Comparison of ENCODE assay signal across 10 cellular contexts in genomic region chr2:200376422-200377142, GRCh38.
DNase-seq lines count a peak whose midpoint lies in the region; ATAC-seq, FAIRE-seq and TF ChIP-seq lines count a peak whose summit lies in the region.
"Had no signal": no experiment of that assay in that cellular context is flagged by ENCODE, and none has a peak within 500 bp of the region (broad histone marks: within the 10 kb centered on the region; RNA-seq: fewer than 3 reads in every experiment).

No MANE protein-coding gene starts in this region.

- peak overlapping the region; percentile 20 to 86 for H3K27ac ChIP-seq in thoracic aorta
- H3K27ac ChIP-seq in endodermal cell (ENCODE audit: low read depth, low read length): no peak overlapping the region

- DNase-seq in activated T-cell treated with anti-CD3 and anti-CD28 coated beads, Interleukin-2, amount 50 U/mL, for 72 hours: peak in 1 of 2 donors; percentile 12
- no peak for DNase-seq in activated T-cell treated with anti-CD3 and anti-CD28 coated beads, Interleukin-2, amount 50 U/mL, for 48 hours
- no peak for DNase-seq in thoracic aorta (ENCODE audit: low spot score)
- DNase-seq in endodermal cell: no peak
- no peak for DNase-seq in NK-92 treated with Interleukin-12 subunit alpha and Interleukin-12 subunit beta, amount 100 ng/mL, for 24 hours (lab: John Stamatoyannopoulos, UW)
- DNase-seq: C1 segment of cervical spinal cord had no signal

- H3K9me3 ChIP-seq in thoracic aorta (no peaks in the 10 kb centered on the region), endodermal cell (ENCODE audit: control insufficient read depth, low read length) (no peaks in the 10 kb centered on the region)

- H3K36me3 ChIP-seq in thoracic aorta: no peaks in the 10 kb centered on the region
- H3K36me3 ChIP-seq in endodermal cell (ENCODE audit: control insufficient read depth, insufficient read depth, low read length): peaks cover 4% of the 10 kb centered on the region

- H3K27ac Mint-ChIP-seq in activated T-cell treated with anti-CD3 and anti-CD28 coated beads, Interleukin-2, amount 50 U/mL, for 72 hours: peak overlapping the region; percentile 59
- peak overlapping the region; percentile 77 for H3K27ac Mint-ChIP-seq in T-helper 1 cell treated with Interleukin-12 subunit alpha and Interleukin-12 subunit beta and Interleukin-4 antibody, amounts not matched to agents 30 μg/mL and 1 μg/mL, for 36 hours
- H3K27ac Mint-ChIP-seq in endodermal cell: no peak overlapping the region

- H3K27me3 ChIP-seq in thoracic aorta (replicated peaks; ENCODE audit: insufficient read depth) (no peaks in the 10 kb centered on the region), endodermal cell (ENCODE audit: control insufficient read depth, insufficient read depth, low read length, poor library complexity, severe bottlenecking) (no peaks in the 10 kb centered on the region)

- H3K27me3 Mint-ChIP-seq in activated T-cell treated with anti-CD3 and anti-CD28 coated beads, Interleukin-2, amount 50 U/mL, for 72 hours (ENCODE audit: low read depth): no peaks in the 10 kb centered on the region
- no peaks in the 10 kb centered on the region for H3K27me3 Mint-ChIP-seq in T-helper 1 cell treated with Interleukin-12 subunit alpha and Interleukin-12 subunit beta and Interleukin-4 antibody, amounts not matched to agents 30 μg/mL and 1 μg/mL, for 36 hours (ENCODE audit: low read depth)
- H3K27me3 Mint-ChIP-seq in endodermal cell (ENCODE audit: insufficient read depth): no peaks in the 10 kb centered on the region

- H3K4me3 ChIP-seq in thoracic aorta: no peak overlapping the region
- H3K4me3 ChIP-seq in endodermal cell (ENCODE audit: low read length): no peak overlapping the region

- 91 to 94% methylated on average over 5 to 9 of the region's 9 CpGs for WGBS in endodermal cell (ENCODE audit: insufficient coverage in 1 of 2, insufficient read length in 1 of 2), 2 experiments

- ATAC-seq in activated T-cell treated with anti-CD3 and anti-CD28 coated beads, Interleukin-2, amount 50 U/mL, for 72 hours (replicated peaks in 1 of 2): no peak
- ATAC-seq in thoracic aorta (ENCODE audit: insufficient number of reproducible peaks, low FRiP score, low read depth) (peak; percentile 52), GM21723 (IDR thresholded peaks at IDR 0.05; ENCODE audit: unreplicated experiment) (no peak)

- no peaks in the 10 kb centered on the region for H3K36me3 Mint-ChIP-seq in activated T-cell treated with anti-CD3 and anti-CD28 coated beads, Interleukin-2, amount 50 U/mL, for 72 hours (ENCODE audit: insufficient read depth in 2 of 2)
- peaks cover 3% of the 10 kb centered on the region for H3K36me3 Mint-ChIP-seq in T-helper 1 cell treated with Interleukin-12 subunit alpha and Interleukin-12 subunit beta and Interleukin-4 antibody, amounts not matched to agents 30 μg/mL and 1 μg/mL, for 36 hours (ENCODE audit: low read depth)
- H3K36me3 Mint-ChIP-seq in endodermal cell (ENCODE audit: low read depth): no peaks in the 10 kb centered on the region

- H3K4me1 Mint-ChIP-seq in activated T-cell treated with anti-CD3 and anti-CD28 coated beads, Interleukin-2, amount 50 U/mL, for 72 hours (ENCODE audit: low read depth): peaks cover 56% of the 10 kb centered on the region
- peaks cover 67% of the 10 kb centered on the region for H3K4me1 Mint-ChIP-seq in T-helper 1 cell treated with Interleukin-12 subunit alpha and Interleukin-12 subunit beta and Interleukin-4 antibody, amounts not matched to agents 30 μg/mL and 1 μg/mL, for 36 hours (ENCODE audit: low read depth)
- H3K4me1 Mint-ChIP-seq in endodermal cell: peaks cover 49% of the 10 kb centered on the region

- peak overlapping the region in 1 of 2 donors; percentile 23 for H3K4me3 Mint-ChIP-seq in activated T-cell treated with anti-CD3 and anti-CD28 coated beads, Interleukin-2, amount 50 U/mL, for 72 hours
- H3K4me3 Mint-ChIP-seq in T-helper 1 cell treated with Interleukin-12 subunit alpha and Interleukin-12 subunit beta and Interleukin-4 antibody, amounts not matched to agents 30 μg/mL and 1 μg/mL, for 36 hours: peak overlapping the region; percentile 23
- no peak overlapping the region for H3K4me3 Mint-ChIP-seq in endodermal cell

- peak; percentile 21 for FAIRE-seq in islet of Langerhans (lab: Jason Lieb, UNC)
- FAIRE-seq: endometrium had no signal

- no peaks in the 10 kb centered on the region for H3K9me3 Mint-ChIP-seq in activated T-cell treated with anti-CD3 and anti-CD28 coated beads, Interleukin-2, amount 50 U/mL, for 72 hours
- no peaks in the 10 kb centered on the region for H3K9me3 Mint-ChIP-seq in T-helper 1 cell treated with Interleukin-12 subunit alpha and Interleukin-12 subunit beta and Interleukin-4 antibody, amounts not matched to agents 30 μg/mL and 1 μg/mL, for 36 hours
- no peaks in the 10 kb centered on the region for H3K9me3 Mint-ChIP-seq in endodermal cell

- TF ChIP-seq CTCF in thoracic aorta (IDR thresholded peaks at IDR 0.05): no peak
- no peak for TF ChIP-seq CTCF in endodermal cell (conservative IDR thresholded peaks at IDR 0.05)

- no peak overlapping the region for H3K9ac ChIP-seq in endodermal cell (ENCODE audit: extremely low read depth, low read length, poor library complexity, severe bottlenecking)

- H3K4me1 ChIP-seq in thoracic aorta (ENCODE audit: control insufficient read depth in 1 of 2, low read depth in 2 of 2) (peaks cover 26 to 65% of the 10 kb centered on the region in 2 donors), endodermal cell (ENCODE audit: control insufficient read depth, insufficient read depth, low read length) (peaks cover 34% of the 10 kb centered on the region)
